In genomic region chr12:95862038-95862437, GRCh38 we compare ENCODE assay signal across 28 cellular contexts. TPM values are rescaled to one million over a fixed set of nuclear protein-coding genes. Genes with fewer than 3 reads are reported as not detected.
"Had no signal": no experiment of that assay in that cellular context is flagged by ENCODE, and none has a peak within 500 bp of the region (broad histone marks: within the 10 kb centered on the region; RNA-seq: fewer than 3 reads in every experiment).

No MANE protein-coding gene starts in this region.

- ATAC-seq: activated CD4-positive, alpha-beta T cell treated with anti-CD3 and anti-CD28 coated beads for 36 hours; activated T-cell treated with anti-CD3 and anti-CD28 coated beads, Interleukin-2, amount 50 U/mL, for 72 hours; activated T-helper 17 cell treated with anti-CD3 and anti-CD28 coated beads, Interleukin-2, amount 50 U/mL, for 72 hours; esophagus mucosa had no signal

- H3K27me3 Mint-ChIP-seq: activated CD4-positive, alpha-beta memory T cell treated with anti-CD3 and anti-CD28 coated beads, Interleukin-2, amount 10 ng/mL, durations not matched to agents 7 days and 5 days; activated naive CD8-positive, alpha-beta T cell treated with anti-CD3 and anti-CD28 coated beads, Interleukin-2, amount 10 ng/mL, durations not matched to agents 7 days and 5 days; brain had no signal

- H3K4me1 ChIP-seq: breast epithelium, colonic mucosa had no signal

- H3K27me3 ChIP-seq: ascending aorta, breast epithelium, cardiac muscle cell, colonic mucosa had no signal

- H3K4me3 ChIP-seq: ascending aorta, breast epithelium, cardiac muscle cell, colonic mucosa had no signal

- H3K9me3 ChIP-seq: ascending aorta, breast epithelium, colonic mucosa had no signal

- H3K4me3 Mint-ChIP-seq: activated CD4-positive, alpha-beta memory T cell treated with anti-CD3 and anti-CD28 coated beads, Interleukin-2, amount 10 ng/mL, durations not matched to agents 7 days and 5 days; activated CD4-positive, alpha-beta T cell treated with anti-CD3 and anti-CD28 coated beads for 36 hours; activated CD4-positive, alpha-beta T cell treated with anti-CD3 and anti-CD28 coated beads, Interleukin-2, amount 10 ng/mL, durations not matched to agents 7 days and 5 days; activated naive CD8-positive, alpha-beta T cell treated with anti-CD3 and anti-CD28 coated beads, Interleukin-2, amount 10 ng/mL, durations not matched to agents 7 days and 5 days; activated T-cell treated with anti-CD3 and anti-CD28 coated beads, Interleukin-2, amount 50 U/mL, for 24 hours; activated T-helper 17 cell treated with anti-CD3 and anti-CD28 coated beads, Interleukin-2, amount 50 U/mL, for 72 hours had no signal

- H3K27ac ChIP-seq: ascending aorta, breast epithelium, cardiac muscle cell, colonic mucosa had no signal

- FAIRE-seq: frontal cortex had no signal

- H3K9me3 Mint-ChIP-seq: activated CD4-positive, alpha-beta memory T cell treated with anti-CD3 and anti-CD28 coated beads, Interleukin-2, amount 10 ng/mL, durations not matched to agents 7 days and 5 days; activated CD4-positive, alpha-beta T cell treated with anti-CD3 and anti-CD28 coated beads, Interleukin-2, amount 10 ng/mL, durations not matched to agents 7 days and 5 days; activated T-cell treated with anti-CD3 and anti-CD28 coated beads, Interleukin-2, amount 50 U/mL, for 24 hours; activated T-cell treated with anti-CD3 and anti-CD28 coated beads, Interleukin-2, amount 50 U/mL, for 72 hours; activated T-helper 17 cell treated with anti-CD3 and anti-CD28 coated beads, Interleukin-2, amount 50 U/mL, for 72 hours had no signal

- H3K36me3 ChIP-seq: breast epithelium, colonic mucosa had no signal

- H3K27ac Mint-ChIP-seq: activated CD4-positive, alpha-beta memory T cell treated with anti-CD3 and anti-CD28 coated beads, Interleukin-2, amount 10 ng/mL, durations not matched to agents 7 days and 5 days; activated CD4-positive, alpha-beta T cell treated with anti-CD3 and anti-CD28 coated beads for 36 hours; activated CD4-positive, alpha-beta T cell treated with anti-CD3 and anti-CD28 coated beads, Interleukin-2, amount 10 ng/mL, durations not matched to agents 7 days and 5 days; activated naive CD8-positive, alpha-beta T cell treated with anti-CD3 and anti-CD28 coated beads, Interleukin-2, amount 10 ng/mL, durations not matched to agents 7 days and 5 days; activated T-cell treated with anti-CD3 and anti-CD28 coated beads, Interleukin-2, amount 50 U/mL, for 24 hours; activated T-cell treated with anti-CD3 and anti-CD28 coated beads, Interleukin-2, amount 50 U/mL, for 72 hours; activated T-helper 17 cell treated with anti-CD3 and anti-CD28 coated beads, Interleukin-2, amount 50 U/mL, for 72 hours; brain had no signal

- DNase-seq: activated CD4-positive, alpha-beta memory T cell treated with anti-CD3 and anti-CD28 coated beads, Interleukin-2, amount 10 ng/mL, durations not matched to agents 7 days and 5 days; activated CD4-positive, alpha-beta T cell treated with anti-CD3 and anti-CD28 coated beads for 36 hours; activated CD4-positive, alpha-beta T cell treated with anti-CD3 and anti-CD28 coated beads, Interleukin-2, amount 10 ng/mL, durations not matched to agents 7 days and 5 days; activated CD4-positive, alpha-beta T cell treated with anti-CD3 and anti-CD28 coated beads, Interleukin-2, amount 50 U/mL, for 4 hours; activated CD4-positive, CD25-positive, alpha-beta regulatory T cell; activated CD4-positive, CD25-positive, alpha-beta regulatory T cell treated with anti-CD3 and anti-CD28 coated beads, Interleukin-2, amount 50 U/mL, for 72 hours; activated CD8-positive, alpha-beta memory T cell treated with anti-CD3 and anti-CD28 coated beads, Interleukin-2, amount 50 U/mL, for 48 hours; activated effector memory CD4-positive, alpha-beta T cell treated with Interleukin-2 at 50 U/mL for 16 hours; activated gamma-delta T cell treated with Interleukin-2 at 50 U/mL for 16 hours; activated naive CD4-positive, alpha-beta T cell treated with anti-CD3 and anti-CD28 coated beads, Interleukin-2, amount 50 U/mL, for 16 hours; activated naive CD4-positive, alpha-beta T cell treated with Interleukin-2 at 50 U/mL for 16 hours; activated naive CD8-positive, alpha-beta T cell treated with anti-CD3 and anti-CD28 coated beads, Interleukin-2, amount 10 ng/mL, durations not matched to agents 7 days and 5 days; activated T-cell treated with anti-CD3 and anti-CD28 coated beads for 4 hours; activated T-cell treated with anti-CD3 and anti-CD28 coated beads, Interleukin-2, amount 50 U/mL, for 24 hours; activated T-cell treated with anti-CD3 and anti-CD28 coated beads, Interleukin-2, amount 50 U/mL, for 72 hours; central memory CD4-positive, alpha-beta T cell; cerebellar nuclear complex; colonic mucosa; effector CD8-positive, alpha-beta T cell; foreskin fibroblast; head of caudate nucleus had no signal

RNA-seq across cellular contexts. Expression of gene SNRPF, which starts 3.3 kb away (rescaled TPM):
- total RNA-seq: ascending aorta had no signal
